In genomic region chr1:43276673-43277072, GRCh38 we compare ENCODE assay signal across 1 cellular context.
TF ChIP-seq lines count a peak whose summit lies in the region.

No MANE protein-coding gene starts in this region.

TF ChIP-seq in SK-N-SH, 30 proteins besides CTCF, POLR2A, EP300 and RAD21:
- TF ChIP-seq TAF1 (IDR thresholded peaks at IDR 0.05; ENCODE audit: borderline replicate concordance, low read depth, low read length) (no peak), CHD2 (IDR thresholded peaks at IDR 0.05; ENCODE audit: low read length, partially characterized antibody) (no peak), SMC3 (IDR thresholded peaks at IDR 0.05; ENCODE audit: low read depth, low read length) (no peak), ZBTB33 (IDR thresholded peaks at IDR 0.05; ENCODE audit: borderline replicate concordance, low read depth) (no peak), RXRA (IDR thresholded peaks at IDR 0.05; ENCODE audit: borderline replicate concordance, low read depth) (no peak), RCOR1 (IDR thresholded peaks at IDR 0.05; ENCODE audit: low read length) (no peak), FOSL2 (IDR thresholded peaks at IDR 0.05; ENCODE audit: borderline replicate concordance, low read depth) (no peak), FOXM1 (IDR thresholded peaks at IDR 0.05; ENCODE audit: low read depth) (no peak), REST (IDR thresholded peaks at IDR 0.05; ENCODE audit: low read depth, low read length) (no peak), EZH2phosphoT487 (IDR thresholded peaks at IDR 0.05; ENCODE audit: borderline replicate concordance, low read depth) (no peak)
TF ChIP-seq in SK-N-SH: peak in this region for 0.
